8 cellular contexts compared by ENCODE assay signal in the genomic region with DNA sequence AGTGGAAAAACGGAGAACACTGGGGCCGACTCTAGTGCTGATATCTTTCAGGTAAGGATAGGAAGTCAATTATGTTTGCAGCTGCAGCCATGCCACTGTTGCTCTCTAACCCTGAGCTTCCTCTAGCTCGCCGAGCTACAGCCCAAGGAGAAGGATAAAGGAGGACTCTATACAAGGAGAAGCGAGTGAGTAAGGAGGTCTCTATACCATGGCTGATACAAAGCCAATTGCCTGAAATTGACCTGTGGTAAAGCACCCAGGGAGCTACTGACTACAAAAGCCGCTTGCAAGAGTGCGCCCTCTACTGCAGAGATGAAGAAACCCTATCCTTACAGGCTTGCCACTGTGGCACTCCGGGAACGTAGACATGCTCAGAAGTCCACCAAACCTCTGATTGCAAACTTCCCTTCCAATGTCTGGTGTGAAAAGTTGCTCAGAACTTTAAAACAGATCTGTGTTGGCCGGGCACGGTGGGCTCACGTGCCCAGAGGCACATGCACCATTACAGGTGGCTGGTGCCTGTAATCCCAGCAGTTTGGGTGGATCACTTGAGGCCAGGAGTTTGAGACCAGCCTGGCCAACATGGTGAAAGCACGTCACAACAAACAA. TPM values are rescaled to one million over a fixed set of nuclear protein-coding genes. Genes with fewer than 3 reads are reported as not detected.
DNase-seq lines count a peak whose midpoint lies in the region; ATAC-seq, FAIRE-seq and TF ChIP-seq lines count a peak whose summit lies in the region.

No MANE protein-coding gene starts in this region.

- POLR2A ChIA-PET in HepG2 (lab: Yijun Ruan, JAX) = interaction anchor here (0.6 to 3.7 kb wide), 16 partner anchors 9 to 99 kb away, joined by 3 to 30 read pairs (median 6); a partner anchor contains a TSS

- 0 out of 5 replicates have a peak, but pooled peaks cover 0 to 7% of the 10 kb centered on the region in 2 experiments for H3K27me3 ChIP-seq in HepG2 (ENCODE audit: control insufficient read depth in 1 of 2, insufficient read depth in 2 of 2, low read length in 2 of 2)

- peaks cover 8% of the 10 kb centered on the region for H3K4me1 Mint-ChIP-seq in central memory CD8-positive, alpha-beta T cell

- H3K9me3 ChIP-seq in HepG2 (ENCODE audit: low read length) = no peaks in the 10 kb centered on the region

- H3K27ac ChIP-seq in HepG2 (ENCODE audit: extremely low read length, insufficient read depth, low read length) = no peak overlapping the region

- peak overlapping the region; percentile 66 for H2AFZ ChIP-seq in HepG2 (ENCODE audit: low read length)

- H3K9ac ChIP-seq in HepG2 (ENCODE audit: insufficient read depth, low read depth, low read length) = peak overlapping the region; percentile 4; the same call in 1 of the 2 replicates

- peak; percentile 83 for TF ChIP-seq RAD21 in HepG2 (CRISPR knock-in tag; IDR thresholded peaks at IDR 0.05)

- H3K27ac Mint-ChIP-seq in central memory CD8-positive, alpha-beta T cell (ENCODE audit: low read depth) = no peak overlapping the region

- no peaks in the 10 kb centered on the region for H4K20me1 ChIP-seq in HepG2 (ENCODE audit: insufficient read depth, low read length)

- in situ Hi-C loops in ACHN (cut with HindIII; ENCODE audit: low pct_ligation_motif_present, low pct_unique_long_range_greater_than_20kb, low sequenced_read_pairs) (no loop called here), HepG2 (cut with HindIII; ENCODE audit: extremely low pct_ligation_motif_present, low pct_unique_long_range_greater_than_20kb) (no loop called here)

- H3K4me1 ChIP-seq in HepG2 (ENCODE audit: insufficient read depth, low read length) = peaks cover 22% of the 10 kb centered on the region

- TF ChIP-seq CTCF in HepG2 (CRISPR knock-in tag; IDR thresholded peaks at IDR 0.05) = peak; percentile 96

- intact Hi-C loops in HepG2 (cut with micrococcal nuclease; ENCODE audit: unreplicated experiment) = loop anchor here (2.0 to 10.0 kb wide), 2 partner anchors 46 to 182 kb away; a partner anchor contains a TSS

- no peak overlapping the region; a peak in 1 of 6 replicates for H3K4me3 ChIP-seq in HepG2 (replicated peaks in 1 of 3; ENCODE audit: insufficient read depth in 1 of 3, low read depth in 2 of 3, low read length in 3 of 3)

- H3K4me3 Mint-ChIP-seq in central memory CD8-positive, alpha-beta T cell = no peak overlapping the region

- H3K27me3 Mint-ChIP-seq in central memory CD8-positive, alpha-beta T cell = no peaks in the 10 kb centered on the region

- no peak for TF ChIP-seq POLR2A in HepG2 (IDR thresholded peaks at IDR 0.05; ENCODE audit: insufficient read depth in 1 of 2, low read depth in 2 of 2, low read length in 2 of 2)

- H3K4me2 ChIP-seq in HepG2 (ENCODE audit: low read depth, low read length) = peak overlapping the region; percentile 65

- 10% methylated on average over 13 of the region's 13 CpGs for WGBS in HepG2 (ENCODE audit: low lambda C conversion rate)

- ATAC-seq in central memory CD8-positive, alpha-beta T cell (replicated peaks; ENCODE audit: extremely low read depth, poor library complexity, severe bottlenecking) = peak; percentile 58
- ATAC-seq in HepG2 (peak; percentile 99), GM18873 (IDR thresholded peaks at IDR 0.05; ENCODE audit: low FRiP score, unreplicated experiment) (no peak)

- no TSS peak for BruUV-seq in HepG2 (replicated peaks; lab: Mats Ljungman, UMichigan)

- H3K9me3 Mint-ChIP-seq in central memory CD8-positive, alpha-beta T cell = no peaks in the 10 kb centered on the region

- peak; percentile 68 for DNase-seq in ACHN
- DNase-seq in GM18507 (ENCODE audit: extremely low spot score, insufficient read length, low read depth) = peak; percentile 29
- DNase-seq in NCI-H1694 (lab: John Stamatoyannopoulos, UW) = peak; percentile 79
- peak; percentile 40 for DNase-seq in UCSD-AML1 (lab: John Stamatoyannopoulos, UW; ENCODE audit: unreplicated experiment)
- peak in 1 of 2 donors; percentile 22 for DNase-seq in central memory CD8-positive, alpha-beta T cell (ENCODE audit: low spot score in 2 of 2)
- DNase-seq in HepG2 (ENCODE audit: low spot score) = peak; percentile 87
- peak; percentile 11 to 21 for DNase-seq in stimulated activated CD8-positive, alpha-beta memory T cell treated with anti-CD3 and anti-CD28 coated beads, Interleukin-2, amount 100 ng/mL, for 1 hour (ENCODE audit: low read depth in 2 of 2)

- no peaks in the 10 kb centered on the region for H3K36me3 Mint-ChIP-seq in central memory CD8-positive, alpha-beta T cell (ENCODE audit: insufficient read depth)

- H3K36me3 ChIP-seq in HepG2 (replicated peaks in 1 of 2; ENCODE audit: control insufficient read depth in 1 of 2, insufficient read depth in 2 of 2, low read length in 2 of 2) = no peaks in the 10 kb centered on the region

- TF ChIP-seq EP300 in HepG2 (IDR thresholded peaks at IDR 0.05; ENCODE audit: low read depth in 2 of 2, low read length in 2 of 2) (no peak), HepG2 (CRISPR knock-in tag; IDR thresholded peaks at IDR 0.05; ENCODE audit: borderline replicate concordance) (no peak)

- CTCF ChIA-PET in HepG2 (lab: Yijun Ruan, JAX; ENCODE audit: low intra/inter-chr PET ratio, low total read pairs) = interaction anchor here (0.6 to 1.7 kb wide), 5 partner anchors 9 to 183 kb away, joined by 3 to 6 read pairs (median 4); a partner anchor contains a TSS

- peak; percentile 63 for FAIRE-seq in GM18507 (lab: Jason Lieb, UNC)
- peak; percentile 97 for FAIRE-seq in HepG2 (lab: Jason Lieb, UNC)

- no peaks in the 10 kb centered on the region for H3K79me2 ChIP-seq in HepG2 (ENCODE audit: insufficient read depth, low read length)

RNA-seq across cellular contexts. Expression of a gene that starts 10.8 kb away (rescaled TPM):
- total RNA-seq in HepG2 (2016; rRNA removed; fragmentation: Illumina TruSeq; extraction: Trizol) = 9.4 and 22.6 TPM in 2 replicates
- 3.5 and 5.4 TPM in 2 replicates for total RNA-seq in HepG2 (2016; cell fraction: cytosol; rRNA removed; fragmentation: Illumina TruSeq; extraction: Trizol; ENCODE audit: low read depth)
- 9.1 and 22.4 TPM in 2 replicates for total RNA-seq in HepG2 (2016; cell fraction: insoluble cytoplasmic fraction; rRNA removed; fragmentation: Illumina TruSeq; extraction: Trizol)
- total RNA-seq in HepG2 (2016; cell fraction: membrane; rRNA removed; fragmentation: Illumina TruSeq; extraction: Trizol) = 5.8 and 10.3 TPM in 2 replicates
- total RNA-seq in HepG2 (2016; cell fraction: nucleus; rRNA removed; fragmentation: Illumina TruSeq; extraction: Trizol) = 30.8 and 32.9 TPM in 2 replicates
- 19.6 and 25.8 TPM in 2 replicates for polyA plus RNA-seq in HepG2 (2011; rRNA removed)
- polyA plus RNA-seq in HepG2 (2011; cell fraction: cytosol; rRNA removed) = 12.7 and 13.7 TPM in 2 replicates
- polyA plus RNA-seq in HepG2 (2011; cell fraction: nucleus; rRNA removed) = 30.3 and 37.6 TPM in 2 replicates
- 14.5 and 20.5 TPM in 2 replicates for polyA plus RNA-seq in HepG2 (2012)
- 1.8 and 2.3 TPM in 2 replicates for polyA plus RNA-seq in HepG2 (2016; cell fraction: cytosol; fragmentation: Illumina TruSeq; extraction: Trizol; ENCODE audit: low read depth)
- polyA plus RNA-seq in HepG2 (2016; cell fraction: insoluble cytoplasmic fraction; fragmentation: Illumina TruSeq; extraction: Trizol; ENCODE audit: low read depth) = 9.0 and 9.7 TPM in 2 replicates
- polyA plus RNA-seq in HepG2 (2016; cell fraction: membrane; fragmentation: Illumina TruSeq; extraction: Trizol; ENCODE audit: low read depth) = 2.4 and 3.5 TPM in 2 replicates
- polyA plus RNA-seq in HepG2 (2016; cell fraction: nucleus; fragmentation: Illumina TruSeq; extraction: Trizol; ENCODE audit: insufficient read depth, low read depth) = 37.8 and 44.2 TPM in 2 replicates
- 37.9 and 60.4 TPM in 2 replicates for polyA minus RNA-seq in HepG2 (2011; rRNA and poly(A)+ RNA removed; ENCODE audit: low replicate concordance)
- 16.3 and 22.3 TPM in 2 replicates for polyA minus RNA-seq in HepG2 (2011; cell fraction: cytosol; rRNA and poly(A)+ RNA removed)
- polyA minus RNA-seq in HepG2 (2011; cell fraction: nucleus; rRNA and poly(A)+ RNA removed) = 31.0 and 41.5 TPM in 2 replicates

RNA-seq across cellular contexts. Expression of a gene that starts 45.3 kb away (rescaled TPM):
- total RNA-seq in HepG2 (2016; rRNA removed; fragmentation: Illumina TruSeq; extraction: Trizol) = 0.25 and 0.73 TPM in 2 replicates
- total RNA-seq in HepG2 (2016; cell fraction: cytosol; rRNA removed; fragmentation: Illumina TruSeq; extraction: Trizol; ENCODE audit: low read depth) = 0.09 and 0.20 TPM in 2 replicates
- total RNA-seq in HepG2 (2016; cell fraction: insoluble cytoplasmic fraction; rRNA removed; fragmentation: Illumina TruSeq; extraction: Trizol) = 0.73 and 0.78 TPM in 2 replicates
- 0.09 and 0.28 TPM in 2 replicates for total RNA-seq in HepG2 (2016; cell fraction: membrane; rRNA removed; fragmentation: Illumina TruSeq; extraction: Trizol)
- 0.84 and 0.94 TPM in 2 replicates for total RNA-seq in HepG2 (2016; cell fraction: nucleus; rRNA removed; fragmentation: Illumina TruSeq; extraction: Trizol)
- 0.86 and 1.1 TPM in 2 replicates for polyA plus RNA-seq in HepG2 (2011; rRNA removed)
- polyA plus RNA-seq in HepG2 (2011; cell fraction: cytosol; rRNA removed) = 0.30 and 0.56 TPM in 2 replicates
- 5.4 and 6.1 TPM in 2 replicates for polyA plus RNA-seq in HepG2 (2011; cell fraction: nucleus; rRNA removed)
- polyA plus RNA-seq in HepG2 (2012) = 0.36 and 3.0 TPM in 2 replicates
- polyA plus RNA-seq in HepG2 (2016; cell fraction: cytosol; fragmentation: Illumina TruSeq; extraction: Trizol; ENCODE audit: low read depth) = 0.14 and 0.16 TPM in 2 replicates
- 0.27 and 0.61 TPM in 2 replicates for polyA plus RNA-seq in HepG2 (2016; cell fraction: insoluble cytoplasmic fraction; fragmentation: Illumina TruSeq; extraction: Trizol; ENCODE audit: low read depth)
- 0.22 and 0.23 TPM in 2 replicates for polyA plus RNA-seq in HepG2 (2016; cell fraction: membrane; fragmentation: Illumina TruSeq; extraction: Trizol; ENCODE audit: low read depth)
- polyA plus RNA-seq in HepG2 (2016; cell fraction: nucleus; fragmentation: Illumina TruSeq; extraction: Trizol; ENCODE audit: insufficient read depth, low read depth) = 2.1 and 2.7 TPM in 2 replicates
- polyA minus RNA-seq in HepG2 (2011; rRNA and poly(A)+ RNA removed; ENCODE audit: low replicate concordance) = 2.2 and 23.4 TPM in 2 replicates
- 0.09 and 0.30 TPM in 2 replicates for polyA minus RNA-seq in HepG2 (2011; cell fraction: cytosol; rRNA and poly(A)+ RNA removed)
- 3.9 TPM in 2 replicates for polyA minus RNA-seq in HepG2 (2011; cell fraction: nucleus; rRNA and poly(A)+ RNA removed)

RNA-seq across cellular contexts. Expression of a gene that starts 46.7 kb away (rescaled TPM):
- 43.9 and 108 TPM in 2 replicates for total RNA-seq in HepG2 (2016; rRNA removed; fragmentation: Illumina TruSeq; extraction: Trizol)
- total RNA-seq in HepG2 (2016; cell fraction: cytosol; rRNA removed; fragmentation: Illumina TruSeq; extraction: Trizol; ENCODE audit: low read depth) = 11.6 and 13.5 TPM in 2 replicates
- 42.5 and 110 TPM in 2 replicates for total RNA-seq in HepG2 (2016; cell fraction: insoluble cytoplasmic fraction; rRNA removed; fragmentation: Illumina TruSeq; extraction: Trizol)
- 21.9 and 23.9 TPM in 2 replicates for total RNA-seq in HepG2 (2016; cell fraction: membrane; rRNA removed; fragmentation: Illumina TruSeq; extraction: Trizol)
- 103 and 124 TPM in 2 replicates for total RNA-seq in HepG2 (2016; cell fraction: nucleus; rRNA removed; fragmentation: Illumina TruSeq; extraction: Trizol)
- 131 and 230 TPM in 2 replicates for polyA plus RNA-seq in HepG2 (2011; rRNA removed)
- 124 and 146 TPM in 2 replicates for polyA plus RNA-seq in HepG2 (2011; cell fraction: cytosol; rRNA removed)
- polyA plus RNA-seq in HepG2 (2011; cell fraction: nucleus; rRNA removed) = 140 and 166 TPM in 2 replicates
- 284 and 339 TPM in 2 replicates for polyA plus RNA-seq in HepG2 (2012)
- 22.3 and 24.7 TPM in 2 replicates for polyA plus RNA-seq in HepG2 (2016; cell fraction: cytosol; fragmentation: Illumina TruSeq; extraction: Trizol; ENCODE audit: low read depth)
- 46.3 and 58.2 TPM in 2 replicates for polyA plus RNA-seq in HepG2 (2016; cell fraction: insoluble cytoplasmic fraction; fragmentation: Illumina TruSeq; extraction: Trizol; ENCODE audit: low read depth)
- polyA plus RNA-seq in HepG2 (2016; cell fraction: membrane; fragmentation: Illumina TruSeq; extraction: Trizol; ENCODE audit: low read depth) = 29.7 and 32.6 TPM in 2 replicates
- 199 and 223 TPM in 2 replicates for polyA plus RNA-seq in HepG2 (2016; cell fraction: nucleus; fragmentation: Illumina TruSeq; extraction: Trizol; ENCODE audit: insufficient read depth, low read depth)
- 37.6 and 134 TPM in 2 replicates for polyA minus RNA-seq in HepG2 (2011; rRNA and poly(A)+ RNA removed; ENCODE audit: low replicate concordance)
- 45.8 and 97.8 TPM in 2 replicates for polyA minus RNA-seq in HepG2 (2011; cell fraction: cytosol; rRNA and poly(A)+ RNA removed)
- 30.3 and 66.1 TPM in 2 replicates for polyA minus RNA-seq in HepG2 (2011; cell fraction: nucleus; rRNA and poly(A)+ RNA removed)

RNA-seq across cellular contexts. Expression of a gene that starts 51.8 kb away (rescaled TPM):
- total RNA-seq in HepG2 (2016; rRNA removed; fragmentation: Illumina TruSeq; extraction: Trizol) = not detected in 2 replicates
- not detected in 2 replicates for total RNA-seq in HepG2 (2016; cell fraction: cytosol; rRNA removed; fragmentation: Illumina TruSeq; extraction: Trizol; ENCODE audit: low read depth)
- total RNA-seq in HepG2 (2016; cell fraction: insoluble cytoplasmic fraction; rRNA removed; fragmentation: Illumina TruSeq; extraction: Trizol) = not detected in 2 replicates
- total RNA-seq in HepG2 (2016; cell fraction: membrane; rRNA removed; fragmentation: Illumina TruSeq; extraction: Trizol) = not detected in 2 replicates
- total RNA-seq in HepG2 (2016; cell fraction: nucleus; rRNA removed; fragmentation: Illumina TruSeq; extraction: Trizol) = not detected in 2 replicates
- not detected in 2 replicates for polyA plus RNA-seq in HepG2 (2011; rRNA removed)
- not detected in 2 replicates for polyA plus RNA-seq in HepG2 (2011; cell fraction: cytosol; rRNA removed)
- polyA plus RNA-seq in HepG2 (2011; cell fraction: nucleus; rRNA removed) = 0.43 TPM in 1 of 2 replicates, not detected in the other
- not detected in 2 replicates for polyA plus RNA-seq in HepG2 (2012)
- polyA plus RNA-seq in HepG2 (2016; cell fraction: cytosol; fragmentation: Illumina TruSeq; extraction: Trizol; ENCODE audit: low read depth) = not detected in 2 replicates
- polyA plus RNA-seq in HepG2 (2016; cell fraction: insoluble cytoplasmic fraction; fragmentation: Illumina TruSeq; extraction: Trizol; ENCODE audit: low read depth) = not detected in 2 replicates
- not detected in 2 replicates for polyA plus RNA-seq in HepG2 (2016; cell fraction: membrane; fragmentation: Illumina TruSeq; extraction: Trizol; ENCODE audit: low read depth)
- not detected in 2 replicates for polyA plus RNA-seq in HepG2 (2016; cell fraction: nucleus; fragmentation: Illumina TruSeq; extraction: Trizol; ENCODE audit: insufficient read depth, low read depth)
- 0.34 TPM in 1 of 2 replicates, not detected in the other for polyA minus RNA-seq in HepG2 (2011; rRNA and poly(A)+ RNA removed; ENCODE audit: low replicate concordance)
- polyA minus RNA-seq in HepG2 (2011; cell fraction: cytosol; rRNA and poly(A)+ RNA removed) = not detected in 2 replicates
- polyA minus RNA-seq in HepG2 (2011; cell fraction: nucleus; rRNA and poly(A)+ RNA removed) = not detected in 2 replicates

RNA-seq across cellular contexts. Expression of a gene that starts 56.6 kb away (rescaled TPM):
- not detected in 2 replicates for total RNA-seq in HepG2 (2016; rRNA removed; fragmentation: Illumina TruSeq; extraction: Trizol)
- total RNA-seq in HepG2 (2016; cell fraction: cytosol; rRNA removed; fragmentation: Illumina TruSeq; extraction: Trizol; ENCODE audit: low read depth) = not detected in 2 replicates
- not detected in 2 replicates for total RNA-seq in HepG2 (2016; cell fraction: insoluble cytoplasmic fraction; rRNA removed; fragmentation: Illumina TruSeq; extraction: Trizol)
- not detected in 2 replicates for total RNA-seq in HepG2 (2016; cell fraction: membrane; rRNA removed; fragmentation: Illumina TruSeq; extraction: Trizol)
- total RNA-seq in HepG2 (2016; cell fraction: nucleus; rRNA removed; fragmentation: Illumina TruSeq; extraction: Trizol) = not detected in 2 replicates
- polyA plus RNA-seq in HepG2 (2011; rRNA removed) = 0.07 TPM in 1 of 2 replicates, not detected in the other
- polyA plus RNA-seq in HepG2 (2011; cell fraction: cytosol; rRNA removed) = not detected in 2 replicates
- not detected in 2 replicates for polyA plus RNA-seq in HepG2 (2011; cell fraction: nucleus; rRNA removed)
- not detected in 2 replicates for polyA plus RNA-seq in HepG2 (2012)
- polyA plus RNA-seq in HepG2 (2016; cell fraction: cytosol; fragmentation: Illumina TruSeq; extraction: Trizol; ENCODE audit: low read depth) = not detected in 2 replicates
- polyA plus RNA-seq in HepG2 (2016; cell fraction: insoluble cytoplasmic fraction; fragmentation: Illumina TruSeq; extraction: Trizol; ENCODE audit: low read depth) = not detected in 2 replicates
- polyA plus RNA-seq in HepG2 (2016; cell fraction: membrane; fragmentation: Illumina TruSeq; extraction: Trizol; ENCODE audit: low read depth) = not detected in 2 replicates
- polyA plus RNA-seq in HepG2 (2016; cell fraction: nucleus; fragmentation: Illumina TruSeq; extraction: Trizol; ENCODE audit: insufficient read depth, low read depth) = not detected in 2 replicates
- not detected in 2 replicates for polyA minus RNA-seq in HepG2 (2011; rRNA and poly(A)+ RNA removed; ENCODE audit: low replicate concordance)
- polyA minus RNA-seq in HepG2 (2011; cell fraction: cytosol; rRNA and poly(A)+ RNA removed) = not detected in 2 replicates
- not detected in 2 replicates for polyA minus RNA-seq in HepG2 (2011; cell fraction: nucleus; rRNA and poly(A)+ RNA removed)
